In the genomic region with DNA sequence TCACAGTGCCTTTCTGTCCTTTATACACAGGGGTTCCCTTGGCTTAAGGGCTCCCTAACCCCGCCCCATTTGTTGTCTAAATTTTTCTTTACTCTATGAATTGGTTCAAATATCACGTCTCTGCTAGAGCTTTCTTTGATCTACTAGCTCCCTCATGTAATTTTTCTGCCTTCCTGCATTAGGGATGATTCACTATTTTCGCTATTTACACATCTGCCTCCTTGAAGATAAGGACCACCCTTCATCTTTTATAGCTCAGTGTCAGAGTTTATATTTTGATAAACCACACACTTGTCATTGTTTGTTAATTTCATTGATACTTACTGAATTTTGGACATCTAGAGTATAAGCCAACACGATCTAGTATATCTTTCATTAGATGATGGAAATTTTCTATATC, we compare ENCODE assay signal across 9 cellular contexts.
"Had no signal": no experiment of that assay in that cellular context is flagged by ENCODE, and none has a peak within 500 bp of the region (broad histone marks: within the 10 kb centered on the region; RNA-seq: fewer than 3 reads in every experiment).

No MANE protein-coding gene starts in this region.

- FAIRE-seq: H1, H54, HTR-8/SVneo had no signal

- ATAC-seq: GM23338 had no signal

- DNase-seq: H9, HCEC 1CT, IMR-90, KBM-7 had no signal

- H3K27ac ChIP-seq: KMS-11 had no signal

- H3K4me2 ChIP-seq: GM23338, KMS-11 had no signal

- H3K4me3 Mint-ChIP-seq: GM23338, H9 had no signal

- H3K9ac ChIP-seq: KMS-11 had no signal

- H3K4me3 ChIP-seq: GM23338 had no signal

- H3K27ac Mint-ChIP-seq: GM23338, H9 had no signal

- H2AFZ ChIP-seq: GM23338 had no signal
